In the genomic region with DNA sequence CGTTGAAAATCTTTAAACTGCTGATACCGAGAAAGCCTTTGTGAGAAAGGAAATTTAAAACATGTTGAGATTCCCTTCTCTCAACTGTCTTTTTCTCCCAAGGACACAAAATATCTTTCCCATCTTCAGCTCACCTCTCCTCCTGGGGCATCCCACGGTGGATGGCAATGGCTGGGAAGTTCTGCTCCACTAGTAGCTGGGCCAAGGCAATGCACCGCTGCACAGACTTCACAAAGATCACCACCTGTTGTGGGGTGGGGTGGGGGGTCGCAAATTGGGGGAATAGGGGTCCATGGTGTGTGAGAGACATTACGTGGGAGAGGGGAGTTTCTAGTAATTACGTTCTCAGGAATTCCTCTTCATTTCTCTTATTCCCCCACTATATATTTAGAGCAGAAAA, we compare ENCODE assay signal across 32 cellular contexts. TPM values are rescaled to one million over a fixed set of nuclear protein-coding genes. Genes with fewer than 3 reads are reported as not detected.
"Had no signal": no experiment of that assay in that cellular context is flagged by ENCODE, and none has a peak within 500 bp of the region (broad histone marks: within the 10 kb centered on the region; RNA-seq: fewer than 3 reads in every experiment).

No MANE protein-coding gene starts in this region.

- H3K27me3 ChIP-seq: dorsolateral prefrontal cortex, esophagus squamous epithelium, heart right ventricle, left lung, neural progenitor cell, right atrium auricular region, sigmoid colon, testis, tibial artery, upper lobe of left lung had no signal

- ATAC-seq: heart right ventricle; left cardiac atrium; left lung; mucosa of descending colon; natural killer cell treated with Interleukin-12 subunit alpha and Interleukin-12 subunit beta and Interleukin-15 and Interleukin-18, amount 100 ng/mL, for 72 hours; stimulated activated memory B cell treated with anti-CD40 and anti-IgM and Interleukin-4, amounts not matched to agents 10 μg/mL and 1 μg/mL and 100 μg/mL, for 72 hours; stimulated activated naive CD8-positive, alpha-beta T cell treated with anti-CD3 and anti-CD28 coated beads, Interleukin-15, Interleukin-2, amounts not matched to agents 100 U/mL and 50 U/mL, for 24 hours had no signal

- H3K4me3 Mint-ChIP-seq: mesothelial cell of epicardium; naive B cell; natural killer cell treated with Interleukin-12 subunit alpha and Interleukin-12 subunit beta and Interleukin-15 and Interleukin-18, amount 100 ng/mL, for 72 hours; neural progenitor cell; stimulated activated memory B cell treated with anti-CD40 and anti-IgM and Interleukin-4, amounts not matched to agents 10 μg/mL and 1 μg/mL and 100 μg/mL, for 72 hours had no signal

- H3K9me3 ChIP-seq: esophagus squamous epithelium, heart right ventricle, left lung, mucosa of descending colon, prostate gland, right atrium auricular region, sigmoid colon, testis, tibial artery, upper lobe of left lung had no signal

- H3K4me1 Mint-ChIP-seq: mesothelial cell of epicardium had no signal

- H3K27ac Mint-ChIP-seq: mesothelial cell of epicardium; natural killer cell treated with Interleukin-12 subunit alpha and Interleukin-12 subunit beta and Interleukin-15 and Interleukin-18, amount 100 ng/mL, for 72 hours; neural progenitor cell; stimulated activated memory B cell treated with anti-CD40 and anti-IgM and Interleukin-4, amounts not matched to agents 10 μg/mL and 1 μg/mL and 100 μg/mL, for 72 hours had no signal

- H3K27me3 Mint-ChIP-seq: naive B cell; natural killer cell treated with Interleukin-12 subunit alpha and Interleukin-12 subunit beta and Interleukin-15 and Interleukin-18, amount 100 ng/mL, for 72 hours; stimulated activated memory B cell treated with anti-CD40 and anti-IgM and Interleukin-4, amounts not matched to agents 10 μg/mL and 1 μg/mL and 100 μg/mL, for 72 hours had no signal

- H3K9me3 Mint-ChIP-seq: mesothelial cell of epicardium; naive B cell; natural killer cell treated with Interleukin-12 subunit alpha and Interleukin-12 subunit beta and Interleukin-15 and Interleukin-18, amount 100 ng/mL, for 72 hours; neural progenitor cell; stimulated activated memory B cell treated with anti-CD40 and anti-IgM and Interleukin-4, amounts not matched to agents 10 μg/mL and 1 μg/mL and 100 μg/mL, for 72 hours had no signal

- DNase-seq: dorsolateral prefrontal cortex; effector CD4-positive, alpha-beta T cell; erythroblast; esophagus squamous epithelium; foreskin melanocyte; glutamatergic neuron; heart right ventricle; hippocampal formation; left cardiac atrium; left lung; mesenchymal stem cell; mucosa of descending colon; naive B cell; sigmoid colon; stimulated activated CD4-positive, alpha-beta T cell treated with anti-CD3 and anti-CD28 coated beads, Interleukin-4, amount 100 ng/mL, for 4 hours; stimulated activated naive CD8-positive, alpha-beta T cell treated with anti-CD3 and anti-CD28 coated beads, Interleukin-15, Interleukin-2, amounts not matched to agents 100 U/mL and 50 U/mL, for 24 hours; substantia nigra; testis; tibial artery; upper lobe of left lung had no signal

- H3K4me3 ChIP-seq: dorsolateral prefrontal cortex, esophagus squamous epithelium, heart right ventricle, left lung, mucosa of descending colon, neural progenitor cell, prostate gland, right atrium auricular region, sigmoid colon, testis, tibial artery, upper lobe of left lung had no signal

- H3K4me1 ChIP-seq: neural progenitor cell, prostate gland, right atrium auricular region, sigmoid colon, testis, tibial artery had no signal

RNA-seq across cellular contexts. Expression of gene MCCD1, which starts 2.4 kb away (rescaled TPM):
- total RNA-seq: dorsolateral prefrontal cortex; endothelial cell of umbilical vein; esophagus squamous epithelium; heart right ventricle; kidney epithelial cell; left cardiac atrium; left lung; lower leg skin; lung microvascular endothelial cell; mesothelial cell of epicardium; mucosa of descending colon; natural killer cell treated with Interleukin-12 subunit alpha and Interleukin-12 subunit beta and Interleukin-15 and Interleukin-18, amount 100 ng/mL, for 72 hours; osteocyte; prostate gland; right atrium auricular region; sigmoid colon; skeletal muscle tissue; testis; upper lobe of left lung had no signal
